ENCODE assay signal across 39 cellular contexts in genomic region chr11:125954123-125954944, GRCh38. TPM values are rescaled to one million over a fixed set of nuclear protein-coding genes. Genes with fewer than 3 reads are reported as not detected.
"Had no signal": no experiment of that assay in that cellular context is flagged by ENCODE, and none has a peak within 500 bp of the region (broad histone marks: within the 10 kb centered on the region; RNA-seq: fewer than 3 reads in every experiment).

No MANE protein-coding gene starts in this region.

- H3K27me3 Mint-ChIP-seq: activated naive CD8-positive, alpha-beta T cell treated with anti-CD3 and anti-CD28 coated beads, Interleukin-2, amount 50 U/mL, for 24 hours had no signal

- H3K27ac ChIP-seq: brain microvascular endothelial cell, cardiac muscle cell, Peyer's patch, WERI-Rb-1 had no signal

- H3K27me3 ChIP-seq: brain microvascular endothelial cell, cardiac muscle cell, Peyer's patch had no signal

- H3K36me3 ChIP-seq: brain microvascular endothelial cell, cardiac muscle cell, Peyer's patch had no signal

- H3K4me3 ChIP-seq: cardiac muscle cell, Peyer's patch had no signal

- H3K4me1 Mint-ChIP-seq: activated naive CD8-positive, alpha-beta T cell treated with anti-CD3 and anti-CD28 coated beads, Interleukin-2, amount 50 U/mL, for 24 hours had no signal

- H3K9me3 ChIP-seq: Peyer's patch had no signal

- H3K4me3 Mint-ChIP-seq: activated CD8-positive, alpha-beta T cell treated with anti-CD3 and anti-CD28 coated beads for 36 hours; activated naive CD4-positive, alpha-beta T cell treated with anti-CD3 and anti-CD28 coated beads, Interleukin-2, amount 10 ng/mL, durations not matched to agents 7 days and 5 days; activated naive CD8-positive, alpha-beta T cell; activated naive CD8-positive, alpha-beta T cell treated with anti-CD3 and anti-CD28 coated beads, Interleukin-2, amount 50 U/mL, for 24 hours; activated T-cell treated with anti-CD3 and anti-CD28 coated beads, Interleukin-2, amount 50 U/mL, for 4 hours; activated T-helper 1 cell treated with anti-CD3 and anti-CD28 coated beads, Interleukin-12 subunit alpha, Interleukin-12 subunit beta, Interleukin-2, Interleukin-4 antibody, amounts not matched to agents 30 ng/mL and 10 ng/mL and 1 ng/mL, durations not matched to agents 14 hours and 24 hours and 36 hours; central memory CD8-positive, alpha-beta T cell had no signal

- ATAC-seq: activated CD8-positive, alpha-beta T cell treated with anti-CD3 and anti-CD28 coated beads for 36 hours; activated naive CD8-positive, alpha-beta T cell treated with anti-CD3 and anti-CD28 coated beads, Interleukin-2, amount 50 U/mL, for 24 hours; activated T-cell treated with anti-CD3 and anti-CD28 coated beads, Interleukin-2, amount 50 U/mL, for 4 hours; PC-3 had no signal

- DNase-seq: activated CD4-positive, alpha-beta T cell treated with anti-CD3 and anti-CD28 coated beads for 1 hour; activated CD4-positive, alpha-beta T cell treated with anti-CD3 and anti-CD28 coated beads for 48 hours; activated CD4-positive, CD25-positive, alpha-beta regulatory T cell; activated CD8-positive, alpha-beta T cell treated with anti-CD3 and anti-CD28 coated beads for 36 hours; activated gamma-delta T cell treated with Interleukin-2 at 50 U/mL for 16 hours; activated naive CD4-positive, alpha-beta T cell treated with anti-CD3 and anti-CD28 coated beads, Interleukin-2, amount 10 ng/mL, durations not matched to agents 7 days and 5 days; activated naive CD8-positive, alpha-beta T cell treated with anti-CD3 and anti-CD28 coated beads, Interleukin-2, amount 50 U/mL, for 24 hours; activated T-cell treated with anti-CD3 and anti-CD28 coated beads for 4 hours; activated T-cell treated with anti-CD3 and anti-CD28 coated beads, Interleukin-2, amount 50 U/mL, for 4 hours; aorta; brain microvascular endothelial cell; Kasumi-1; KG1; MM.1S; MV-4-11; NCI-H1092; NCI-H1436 treated with DMSO at 0.1 percent for 48 hours; NCI-H1694 treated with DMSO at 0.1 percent for 48 hours; NCI-H2029; NCI-H2107; NCI-H2171; NCI-H510A; NCI-H526; NCI-H748 treated with DMSO at 0.1 percent for 48 hours; NK-92 treated with Interleukin-12 subunit alpha and Interleukin-12 subunit beta, amount 100 ng/mL, for 24 hours; PC-3; Peyer's patch; Right ventricle myocardium superior; RPMI8226; SW 1271; T-helper 1 cell; T-helper 2 cell; T-helper 9 cell; WERI-Rb-1 had no signal

- H3K9me3 Mint-ChIP-seq: activated CD8-positive, alpha-beta T cell treated with anti-CD3 and anti-CD28 coated beads for 36 hours; activated naive CD4-positive, alpha-beta T cell treated with anti-CD3 and anti-CD28 coated beads, Interleukin-2, amount 10 ng/mL, durations not matched to agents 7 days and 5 days; activated naive CD8-positive, alpha-beta T cell treated with anti-CD3 and anti-CD28 coated beads, Interleukin-2, amount 50 U/mL, for 24 hours; activated T-cell treated with anti-CD3 and anti-CD28 coated beads, Interleukin-2, amount 50 U/mL, for 4 hours; activated T-helper 1 cell treated with anti-CD3 and anti-CD28 coated beads, Interleukin-12 subunit alpha, Interleukin-12 subunit beta, Interleukin-2, Interleukin-4 antibody, amounts not matched to agents 30 ng/mL and 10 ng/mL and 1 ng/mL, durations not matched to agents 14 hours and 24 hours and 36 hours; central memory CD8-positive, alpha-beta T cell had no signal

- H3K27ac Mint-ChIP-seq: activated CD8-positive, alpha-beta T cell treated with anti-CD3 and anti-CD28 coated beads for 36 hours; activated naive CD4-positive, alpha-beta T cell treated with anti-CD3 and anti-CD28 coated beads, Interleukin-2, amount 10 ng/mL, durations not matched to agents 7 days and 5 days; activated naive CD8-positive, alpha-beta T cell; activated naive CD8-positive, alpha-beta T cell treated with anti-CD3 and anti-CD28 coated beads, Interleukin-2, amount 50 U/mL, for 24 hours; activated T-helper 1 cell treated with anti-CD3 and anti-CD28 coated beads, Interleukin-12 subunit alpha, Interleukin-12 subunit beta, Interleukin-2, Interleukin-4 antibody, amounts not matched to agents 30 ng/mL and 10 ng/mL and 1 ng/mL, durations not matched to agents 14 hours and 24 hours and 36 hours had no signal

- H3K36me3 Mint-ChIP-seq: activated naive CD4-positive, alpha-beta T cell treated with anti-CD3 and anti-CD28 coated beads, Interleukin-2, amount 10 ng/mL, durations not matched to agents 7 days and 5 days had no signal

RNA-seq across cellular contexts. Expression of gene VSIG10L2, which starts 8.5 kb away (rescaled TPM):
- total RNA-seq: activated CD8-positive, alpha-beta memory T cell treated with anti-CD3 and anti-CD28 coated beads for 36 hours; activated CD8-positive, alpha-beta T cell treated with anti-CD3 and anti-CD28 coated beads for 36 hours; activated T-cell treated with anti-CD3 and anti-CD28 coated beads, Interleukin-2, amount 50 U/mL, for 4 hours; activated T-helper 1 cell treated with anti-CD3 and anti-CD28 coated beads, Interleukin-12 subunit alpha, Interleukin-12 subunit beta, Interleukin-2, Interleukin-4 antibody, amounts not matched to agents 30 ng/mL and 10 ng/mL and 1 ng/mL, durations not matched to agents 14 hours and 24 hours and 36 hours; cardiac muscle cell; PC-3; Peyer's patch had no signal
- polyA plus RNA-seq: aorta, cardiac muscle cell had no signal

RNA-seq across cellular contexts. Expression of gene DDX25, which starts 50.0 kb away (rescaled TPM):
- total RNA-seq: activated T-cell treated with anti-CD3 and anti-CD28 coated beads, Interleukin-2, amount 50 U/mL, for 4 hours; activated T-helper 1 cell treated with anti-CD3 and anti-CD28 coated beads, Interleukin-12 subunit alpha, Interleukin-12 subunit beta, Interleukin-2, Interleukin-4 antibody, amounts not matched to agents 30 ng/mL and 10 ng/mL and 1 ng/mL, durations not matched to agents 14 hours and 24 hours and 36 hours; PC-3; Right ventricle myocardium superior had no signal
- polyA plus RNA-seq: aorta had no signal
